In the genomic region with DNA sequence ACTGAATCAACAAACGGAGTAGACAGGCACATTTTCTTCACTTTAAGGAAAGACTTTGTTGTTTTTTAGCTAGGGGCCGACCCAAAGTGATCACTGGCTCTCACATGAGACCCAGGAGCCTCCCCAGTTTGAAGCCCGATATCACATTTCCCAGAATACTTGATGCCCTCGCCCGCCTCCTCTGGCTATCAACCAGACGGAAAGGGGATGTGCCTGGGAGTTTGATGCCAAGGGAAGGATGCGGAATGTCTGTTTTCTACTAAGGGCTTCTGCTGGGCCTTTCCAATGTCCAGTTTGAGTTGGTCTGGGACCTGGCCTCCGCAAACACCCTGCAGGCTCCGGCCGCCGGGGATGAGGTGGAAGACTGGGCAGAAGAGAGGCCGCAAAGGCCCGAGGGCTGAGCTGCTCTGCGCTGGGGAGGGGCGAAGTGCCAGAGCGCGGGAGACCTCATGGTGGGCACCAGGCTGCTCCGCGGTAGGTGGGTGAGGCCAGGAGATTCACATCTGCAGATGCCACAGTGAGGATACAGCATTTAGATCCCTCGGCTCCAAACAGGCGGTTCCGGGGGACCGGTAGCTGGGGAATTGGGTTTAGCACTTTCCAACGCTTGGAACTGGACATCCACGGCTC, we compare ENCODE assay signal across 8 cellular contexts. TPM values are rescaled to one million over a fixed set of nuclear protein-coding genes. Genes with fewer than 3 reads are reported as not detected.
A peak's percentile ranks its signal among the peaks of the same experiment; 100 is the strongest.
DNase-seq lines count a peak whose midpoint lies in the region; ATAC-seq and TF ChIP-seq lines count a peak whose summit lies in the region.

No MANE protein-coding gene starts in this region.

- ATAC-seq in GM18868 (IDR thresholded peaks at IDR 0.05; ENCODE audit: unreplicated experiment) (peak; percentile 14), body of pancreas (peak; percentile 1), upper lobe of right lung (peak; percentile 9), GM21737 (IDR thresholded peaks at IDR 0.05; ENCODE audit: unreplicated experiment) (no peak)

- H3K27me3 ChIP-seq in HUES6 (ENCODE audit: control insufficient read depth, insufficient read depth, low read length): no peaks in the 10 kb centered on the region
- H3K27me3 ChIP-seq in body of pancreas: no peaks in the 10 kb centered on the region
- H3K27me3 ChIP-seq in liver (ENCODE audit: control insufficient read depth in 4 of 4, insufficient read depth in 4 of 4, low read length in 3 of 4): no peaks in the 10 kb centered on the region
- H3K27me3 ChIP-seq in upper lobe of right lung: no peaks in the 10 kb centered on the region

- H3K27ac ChIP-seq in HUES6 (ENCODE audit: low read depth, low read length) (no peak overlapping the region), body of pancreas (peak overlapping the region in 1 of 4 donors; percentile 71), liver (ENCODE audit: low read depth in 1 of 2, low read length in 2 of 2) (no peak overlapping the region), upper lobe of right lung (no peak overlapping the region)

- peak overlapping the region; percentile 65 for H3K4me3 ChIP-seq in HUES6 (ENCODE audit: low read depth, low read length)
- peak overlapping the region in 1 of 2 donors; percentile 64 for H3K4me3 ChIP-seq in body of pancreas
- H3K4me3 ChIP-seq in liver (ENCODE audit: low read depth in 1 of 3, low read length in 3 of 3): peak overlapping the region in 2 of 3 donors; percentile 70 to 75
- peak overlapping the region; percentile 94 for H3K4me3 ChIP-seq in upper lobe of right lung

- intact Hi-C loops in body of pancreas (cut with DNase I): no loop called here
- intact Hi-C loops in upper lobe of right lung (cut with DNase I): no loop called here

- WGBS in body of pancreas, 2 donors: 41 to 67% methylated on average over 11 to 25 of the region's 25 CpGs
- 31% methylated on average over 25 of the region's 25 CpGs for WGBS in liver

- DNase-seq in body of pancreas (no peak), upper lobe of right lung (peak; percentile 66), NOMO-1 treated with dmso at 0.1 percent for 144 hours (lab: John Stamatoyannopoulos, UW; ENCODE audit: unreplicated experiment) (no peak), SKM-1 (lab: John Stamatoyannopoulos, UW; ENCODE audit: unreplicated experiment) (no peak)

- H3K9me3 ChIP-seq in HUES6 (ENCODE audit: control insufficient read depth, insufficient read depth, low read depth, low read length) (no peaks in the 10 kb centered on the region), body of pancreas (no peaks in the 10 kb centered on the region), liver (ENCODE audit: control insufficient read depth in 4 of 4, low read length in 3 of 4) (no peaks in the 10 kb centered on the region), upper lobe of right lung (no peaks in the 10 kb centered on the region)

- H3K9ac ChIP-seq in HUES6 (ENCODE audit: low read length) (no peak overlapping the region), liver (ENCODE audit: low read depth in 1 of 2, low read length in 2 of 2) (no peak overlapping the region)

- TF ChIP-seq CTCF in body of pancreas (IDR thresholded peaks at IDR 0.05): peak in 1 of 7 experiments; percentile 0
- no peak for TF ChIP-seq CTCF in liver (IDR thresholded peaks at IDR 0.05; ENCODE audit: low read depth, low read length, missing input control)
- TF ChIP-seq CTCF in upper lobe of right lung (IDR thresholded peaks at IDR 0.05): no peak

- H3K4me1 ChIP-seq in HUES6 (ENCODE audit: control insufficient read depth, insufficient read depth, low read length) (no peaks in the 10 kb centered on the region), body of pancreas (peaks cover 10% of the 10 kb centered on the region), liver (ENCODE audit: control insufficient read depth in 4 of 4, insufficient read depth in 4 of 4, low read length in 3 of 4) (peaks cover 0 to 10% (median 4%) of the 10 kb centered on the region in 4 donors), upper lobe of right lung (peaks cover 9% of the 10 kb centered on the region)

- TF ChIP-seq POLR2A in body of pancreas (IDR thresholded peaks at IDR 0.05): no peak

- TF ChIP-seq RAD21 in liver (IDR thresholded peaks at IDR 0.05): no peak

- H3K36me3 ChIP-seq in HUES6 (ENCODE audit: control insufficient read depth, insufficient read depth, low read length) (no peaks in the 10 kb centered on the region), body of pancreas (replicated peaks in 1 of 2; ENCODE audit: insufficient read depth in 1 of 2, low read depth in 2 of 2) (no peaks in the 10 kb centered on the region), liver (ENCODE audit: control insufficient read depth in 4 of 4, insufficient read depth in 3 of 4, low read depth in 1 of 4, low read length in 3 of 4) (no peaks in the 10 kb centered on the region), upper lobe of right lung (no peaks in the 10 kb centered on the region)

TF ChIP-seq in liver, 16 proteins besides CTCF, POLR2A, EP300 and RAD21:
- TF ChIP-seq TAF1 (conservative IDR thresholded peaks at IDR 0.05): no peak
- no peak for TF ChIP-seq FOXA1 (IDR thresholded peaks at IDR 0.05)
- TF ChIP-seq, protein P1, sequence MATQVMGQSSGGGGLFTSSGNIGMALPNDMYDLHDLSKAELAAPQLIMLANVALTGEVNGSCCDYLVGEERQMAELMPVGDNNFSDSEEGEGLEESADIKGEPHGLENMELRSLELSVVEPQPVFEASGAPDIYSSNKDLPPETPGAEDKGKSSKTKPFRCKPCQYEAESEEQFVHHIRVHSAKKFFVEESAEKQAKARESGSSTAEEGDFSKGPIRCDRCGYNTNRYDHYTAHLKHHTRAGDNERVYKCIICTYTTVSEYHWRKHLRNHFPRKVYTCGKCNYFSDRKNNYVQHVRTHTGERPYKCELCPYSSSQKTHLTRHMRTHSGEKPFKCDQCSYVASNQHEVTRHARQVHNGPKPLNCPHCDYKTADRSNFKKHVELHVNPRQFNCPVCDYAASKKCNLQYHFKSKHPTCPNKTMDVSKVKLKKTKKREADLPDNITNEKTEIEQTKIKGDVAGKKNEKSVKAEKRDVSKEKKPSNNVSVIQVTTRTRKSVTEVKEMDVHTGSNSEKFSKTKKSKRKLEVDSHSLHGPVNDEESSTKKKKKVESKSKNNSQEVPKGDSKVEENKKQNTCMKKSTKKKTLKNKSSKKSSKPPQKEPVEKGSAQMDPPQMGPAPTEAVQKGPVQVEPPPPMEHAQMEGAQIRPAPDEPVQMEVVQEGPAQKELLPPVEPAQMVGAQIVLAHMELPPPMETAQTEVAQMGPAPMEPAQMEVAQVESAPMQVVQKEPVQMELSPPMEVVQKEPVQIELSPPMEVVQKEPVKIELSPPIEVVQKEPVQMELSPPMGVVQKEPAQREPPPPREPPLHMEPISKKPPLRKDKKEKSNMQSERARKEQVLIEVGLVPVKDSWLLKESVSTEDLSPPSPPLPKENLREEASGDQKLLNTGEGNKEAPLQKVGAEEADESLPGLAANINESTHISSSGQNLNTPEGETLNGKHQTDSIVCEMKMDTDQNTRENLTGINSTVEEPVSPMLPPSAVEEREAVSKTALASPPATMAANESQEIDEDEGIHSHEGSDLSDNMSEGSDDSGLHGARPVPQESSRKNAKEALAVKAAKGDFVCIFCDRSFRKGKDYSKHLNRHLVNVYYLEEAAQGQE (IDR thresholded peaks at IDR 0.05): no peak

RNA-seq across cellular contexts. Expression of a gene that starts 0.5 kb away (rescaled TPM):
- total RNA-seq in body of pancreas (1 to 10 TPM; 5.7 to 9.6 TPM), liver (1 to 10 TPM in 1 of 2 donors, under 1 TPM in 1; 0.19 to 1.0 TPM), upper lobe of right lung (3.6 TPM)
- polyA plus RNA-seq in liver: under 1 TPM; 0.39 to 0.57 TPM

RNA-seq across cellular contexts. Expression of a gene that starts 36.4 kb away (rescaled TPM):
- total RNA-seq in body of pancreas: 10 to 100 TPM; 79.6 to 92.9 TPM
- 10 to 100 TPM; 37.7 to 50.1 TPM for total RNA-seq in liver
- polyA plus RNA-seq in liver: 10 to 100 TPM in 1 of 2 donors, 1 to 10 TPM in 1; 9.2 to 11.3 TPM
- total RNA-seq in upper lobe of right lung: 256 TPM
